Comparison of ENCODE assay signal across 1 cellular context in genomic region chr1:204093421-204093717, GRCh38.
A peak's percentile ranks its signal among the peaks of the same experiment; 100 is the strongest.
TF ChIP-seq lines count a peak whose summit lies in the region.

No MANE protein-coding gene starts in this region.

TF ChIP-seq in HepG2, 621 proteins besides CTCF, POLR2A, EP300 and RAD21 (continued from another document and continues in another):
- TF ChIP-seq, protein P1, sequence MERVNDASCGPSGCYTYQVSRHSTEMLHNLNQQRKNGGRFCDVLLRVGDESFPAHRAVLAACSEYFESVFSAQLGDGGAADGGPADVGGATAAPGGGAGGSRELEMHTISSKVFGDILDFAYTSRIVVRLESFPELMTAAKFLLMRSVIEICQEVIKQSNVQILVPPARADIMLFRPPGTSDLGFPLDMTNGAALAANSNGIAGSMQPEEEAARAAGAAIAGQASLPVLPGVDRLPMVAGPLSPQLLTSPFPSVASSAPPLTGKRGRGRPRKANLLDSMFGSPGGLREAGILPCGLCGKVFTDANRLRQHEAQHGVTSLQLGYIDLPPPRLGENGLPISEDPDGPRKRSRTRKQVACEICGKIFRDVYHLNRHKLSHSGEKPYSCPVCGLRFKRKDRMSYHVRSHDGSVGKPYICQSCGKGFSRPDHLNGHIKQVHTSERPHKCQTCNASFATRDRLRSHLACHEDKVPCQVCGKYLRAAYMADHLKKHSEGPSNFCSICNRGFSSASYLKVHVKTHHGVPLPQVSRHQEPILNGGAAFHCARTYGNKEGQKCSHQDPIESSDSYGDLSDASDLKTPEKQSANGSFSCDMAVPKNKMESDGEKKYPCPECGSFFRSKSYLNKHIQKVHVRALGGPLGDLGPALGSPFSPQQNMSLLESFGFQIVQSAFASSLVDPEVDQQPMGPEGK (CRISPR knock-in tag; IDR thresholded peaks at IDR 0.05), result peak; percentile 99
- TF ChIP-seq, protein P2, sequence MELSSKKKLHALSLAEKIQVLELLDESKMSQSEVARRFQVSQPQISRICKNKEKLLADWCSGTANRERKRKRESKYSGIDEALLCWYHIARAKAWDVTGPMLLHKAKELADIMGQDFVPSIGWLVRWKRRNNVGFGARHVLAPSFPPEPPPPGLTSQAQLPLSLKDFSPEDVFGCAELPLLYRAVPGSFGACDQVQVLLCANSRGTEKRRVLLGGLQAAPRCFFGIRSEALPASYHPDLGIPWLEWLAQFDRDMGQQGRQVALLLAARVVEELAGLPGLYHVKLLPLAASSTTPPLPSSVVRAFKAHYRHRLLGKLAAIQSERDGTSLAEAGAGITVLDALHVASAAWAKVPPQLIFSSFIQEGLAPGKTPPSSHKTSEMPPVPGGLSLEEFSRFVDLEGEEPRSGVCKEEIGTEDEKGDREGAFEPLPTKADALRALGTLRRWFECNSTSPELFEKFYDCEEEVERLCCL (CRISPR knock-in tag; IDR thresholded peaks at IDR 0.05; ENCODE audit: borderline replicate concordance), result no peak
- no peak for TF ChIP-seq ZNF230 (CRISPR knock-in tag; IDR thresholded peaks at IDR 0.05)
- TF ChIP-seq NCOR1 (IDR thresholded peaks at IDR 0.05; ENCODE audit: borderline replicate concordance, low read length), result no peak
- no peak for TF ChIP-seq GTF2F1 (IDR thresholded peaks at IDR 0.05; ENCODE audit: low read length)
- TF ChIP-seq JUNB (CRISPR knock-in tag; IDR thresholded peaks at IDR 0.05; ENCODE audit: borderline replicate concordance), result no peak
- TF ChIP-seq ZNF18 (CRISPR knock-in tag; IDR thresholded peaks at IDR 0.05; ENCODE audit: insufficient replicate concordance), result no peak
- TF ChIP-seq MIXL1 (CRISPR knock-in tag; IDR thresholded peaks at IDR 0.05), result no peak
- TF ChIP-seq GLI4 (CRISPR knock-in tag; IDR thresholded peaks at IDR 0.05; ENCODE audit: borderline replicate concordance), result no peak
- TF ChIP-seq ZNF383 (CRISPR knock-in tag; IDR thresholded peaks at IDR 0.05; ENCODE audit: borderline replicate concordance), result no peak
- TF ChIP-seq MEIS2 (CRISPR knock-in tag; IDR thresholded peaks at IDR 0.05), result peak; percentile 77; the same call in 1 of the 2 replicates
- TF ChIP-seq SIX1 (CRISPR knock-in tag; IDR thresholded peaks at IDR 0.05; ENCODE audit: borderline replicate concordance), result no peak
- no peak for TF ChIP-seq CREBL2 (CRISPR knock-in tag; IDR thresholded peaks at IDR 0.05; ENCODE audit: borderline replicate concordance)
- TF ChIP-seq, protein P3, sequence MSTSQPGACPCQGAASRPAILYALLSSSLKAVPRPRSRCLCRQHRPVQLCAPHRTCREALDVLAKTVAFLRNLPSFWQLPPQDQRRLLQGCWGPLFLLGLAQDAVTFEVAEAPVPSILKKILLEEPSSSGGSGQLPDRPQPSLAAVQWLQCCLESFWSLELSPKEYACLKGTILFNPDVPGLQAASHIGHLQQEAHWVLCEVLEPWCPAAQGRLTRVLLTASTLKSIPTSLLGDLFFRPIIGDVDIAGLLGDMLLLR (CRISPR knock-in tag; IDR thresholded peaks at IDR 0.05), result no peak
- TF ChIP-seq ZNF652 (CRISPR knock-in tag; IDR thresholded peaks at IDR 0.05; ENCODE audit: borderline replicate concordance, low read depth), result peak; percentile 91
- TF ChIP-seq ZNF225 (CRISPR knock-in tag; IDR thresholded peaks at IDR 0.05), result no peak
- TF ChIP-seq MXI1 (IDR thresholded peaks at IDR 0.05; ENCODE audit: borderline replicate concordance, low read depth, low read length), result peak; percentile 54; the same call in 1 of the 3 replicates
- no peak for TF ChIP-seq YEATS2 (CRISPR knock-in tag; IDR thresholded peaks at IDR 0.05; ENCODE audit: borderline replicate concordance)
- TF ChIP-seq ZNF326 (CRISPR knock-in tag; IDR thresholded peaks at IDR 0.05; ENCODE audit: borderline replicate concordance), result no peak
- TF ChIP-seq ZXDC (CRISPR knock-in tag; IDR thresholded peaks at IDR 0.05), result no peak
- TF ChIP-seq, protein P4, sequence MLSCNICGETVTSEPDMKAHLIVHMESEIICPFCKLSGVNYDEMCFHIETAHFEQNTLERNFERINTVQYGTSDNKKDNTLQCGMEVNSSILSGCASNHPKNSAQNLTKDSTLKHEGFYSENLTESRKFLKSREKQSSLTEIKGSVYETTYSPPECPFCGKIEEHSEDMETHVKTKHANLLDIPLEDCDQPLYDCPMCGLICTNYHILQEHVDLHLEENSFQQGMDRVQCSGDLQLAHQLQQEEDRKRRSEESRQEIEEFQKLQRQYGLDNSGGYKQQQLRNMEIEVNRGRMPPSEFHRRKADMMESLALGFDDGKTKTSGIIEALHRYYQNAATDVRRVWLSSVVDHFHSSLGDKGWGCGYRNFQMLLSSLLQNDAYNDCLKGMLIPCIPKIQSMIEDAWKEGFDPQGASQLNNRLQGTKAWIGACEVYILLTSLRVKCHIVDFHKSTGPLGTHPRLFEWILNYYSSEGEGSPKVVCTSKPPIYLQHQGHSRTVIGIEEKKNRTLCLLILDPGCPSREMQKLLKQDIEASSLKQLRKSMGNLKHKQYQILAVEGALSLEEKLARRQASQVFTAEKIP (CRISPR knock-in tag; IDR thresholded peaks at IDR 0.05; ENCODE audit: borderline replicate concordance), result no peak
- no peak for TF ChIP-seq ZNF619 (CRISPR knock-in tag; IDR thresholded peaks at IDR 0.05)
- no peak for TF ChIP-seq ZNF646 (CRISPR knock-in tag; IDR thresholded peaks at IDR 0.05)
- no peak for TF ChIP-seq MTF2 (CRISPR knock-in tag; IDR thresholded peaks at IDR 0.05; ENCODE audit: borderline replicate concordance)
- peak; percentile 68 for TF ChIP-seq SRSF1 (optimal IDR thresholded peaks at IDR 0.05; ENCODE audit: low read depth, low read length)
- TF ChIP-seq GRHL1 (CRISPR knock-in tag; conservative IDR thresholded peaks at IDR 0.05), result no peak
- TF ChIP-seq GFI1 (CRISPR knock-in tag; IDR thresholded peaks at IDR 0.05; ENCODE audit: borderline replicate concordance), result no peak
- TF ChIP-seq TBP (CRISPR knock-in tag; IDR thresholded peaks at IDR 0.05), result no peak
- TF ChIP-seq ZNF34 (CRISPR knock-in tag; IDR thresholded peaks at IDR 0.05; ENCODE audit: borderline replicate concordance), result no peak
- TF ChIP-seq ZNF790 (CRISPR knock-in tag; IDR thresholded peaks at IDR 0.05; ENCODE audit: borderline replicate concordance), result no peak
- no peak for TF ChIP-seq REPIN1 (CRISPR knock-in tag; IDR thresholded peaks at IDR 0.05; ENCODE audit: borderline replicate concordance, low read depth)
- no peak for TF ChIP-seq ELK4 (CRISPR knock-in tag; IDR thresholded peaks at IDR 0.05; ENCODE audit: borderline replicate concordance)
- no peak for TF ChIP-seq ZNF547 (CRISPR knock-in tag; IDR thresholded peaks at IDR 0.05)
- no peak for TF ChIP-seq FOXO4 (CRISPR knock-in tag; conservative IDR thresholded peaks at IDR 0.05)
- TF ChIP-seq NFKBIZ (CRISPR knock-in tag; IDR thresholded peaks at IDR 0.05), result peak; percentile 54; the same call in 1 of the 2 replicates
- no peak for TF ChIP-seq ZNF839 (CRISPR knock-in tag; IDR thresholded peaks at IDR 0.05; ENCODE audit: borderline replicate concordance)
